Comparison of ENCODE assay signal across 8 cellular contexts in genomic region chr2:213152888-213153287, GRCh38. TPM values are rescaled to one million over a fixed set of nuclear protein-coding genes. Genes with fewer than 3 reads are reported as not detected.
A peak's percentile ranks its signal among the peaks of the same experiment; 100 is the strongest.
DNase-seq lines count a peak whose midpoint lies in the region; ATAC-seq, FAIRE-seq and TF ChIP-seq lines count a peak whose summit lies in the region.

No MANE protein-coding gene starts in this region.

- DNase-seq in activated T-cell treated with anti-CD3 and anti-CD28 coated beads, Interleukin-2, amount 50 U/mL, for 4 hours, result no peak
- DNase-seq in activated T-cell treated with anti-CD3 and anti-CD28 coated beads for 4 hours (no peak), GM12878 (ENCODE audit: low read depth, low spot score) (no peak), lower lobe of right lung (no peak), tibial artery (no peak), DMS79 (lab: John Stamatoyannopoulos, UW) (no peak), SHP77 (lab: John Stamatoyannopoulos, UW) (no peak)
- no peak for DNase-seq in activated CD4-positive, alpha-beta T cell treated with anti-CD3 and anti-CD28 coated beads, Interleukin-2, amount 50 U/mL, for 48 hours

- no peaks in the 10 kb centered on the region for H3K36me3 ChIP-seq in GM12878 (ENCODE audit: control insufficient read depth in 2 of 2, insufficient read depth in 2 of 2, low read length in 1 of 2)
- no peaks in the 10 kb centered on the region for H3K36me3 ChIP-seq in lower lobe of right lung
- H3K36me3 ChIP-seq in tibial artery, result no peaks in the 10 kb centered on the region

- TF ChIP-seq EP300 in GM12878 (IDR thresholded peaks at IDR 0.05; ENCODE audit: borderline replicate concordance in 1 of 2, control insufficient read depth in 1 of 2, low read depth in 2 of 2, low read length in 2 of 2), result no peak

- FAIRE-seq in GM12878 (lab: Jason Lieb, UNC), result no peak

- no peaks in the 10 kb centered on the region for H3K9me3 Mint-ChIP-seq in activated T-cell treated with anti-CD3 and anti-CD28 coated beads, Interleukin-2, amount 50 U/mL, for 4 hours

- POLR2A ChIA-PET in GM12878 (lab: Charles Lee), result interaction anchor here (1.0 to 13.2 kb wide), 7 partner anchors 8 to 375 kb away, joined by 3 to 232 read pairs (median 12); no protein-coding TSS in a partner anchor

- peak overlapping the region; percentile 89 for H3K9ac ChIP-seq in GM12878 (ENCODE audit: control insufficient read depth, insufficient read depth, low read length)

- no TSS peak for BruUV-seq in GM12878 (replicated peaks; lab: Mats Ljungman, UMichigan)

- SMC1A ChIA-PET in GM12878 (lab: Charles Lee; ENCODE audit: uncharacterized antibody, unreplicated experiment), result interaction anchor here (0.6 to 24.8 kb wide), 17 partner anchors 10 to 466 kb away, joined by 3 to 467 read pairs (median 9); no protein-coding TSS in a partner anchor

- intact Hi-C loops in GM12878 (cut with micrococcal nuclease; ENCODE audit: unreplicated experiment), result loop anchor here (1.0 to 10.0 kb wide), 6 partner anchors 80 to 1582 kb away; no protein-coding TSS in a partner anchor
- intact Hi-C loops in lower lobe of right lung (cut with DNase I), result loop anchor here (5.0 kb wide), 1 partner anchor 376 kb away; no protein-coding TSS in a partner anchor
- intact Hi-C loops in tibial artery (cut with DNase I; ENCODE audit: low total_unique reads), result no loop called here

- RAD21 ChIA-PET in GM12878 (lab: Charles Lee; ENCODE audit: unreplicated experiment), result interaction anchor here (0.8 to 27.1 kb wide), 14 partner anchors 11 to 466 kb away, joined by 3 to 540 read pairs (median 15); no protein-coding TSS in a partner anchor

- peaks cover 10% of the 10 kb centered on the region; the same call in 2 of the 3 replicates for H3K9me3 ChIP-seq in GM12878 (replicated peaks; ENCODE audit: control insufficient read depth, insufficient read depth, low read length)
- H3K9me3 ChIP-seq in lower lobe of right lung, result no peaks in the 10 kb centered on the region
- no peaks in the 10 kb centered on the region for H3K9me3 ChIP-seq in tibial artery

- H3K4me2 ChIP-seq in GM12878 (ENCODE audit: control insufficient read depth, insufficient read depth), result peak overlapping the region; percentile 89

- H4K20me1 ChIP-seq in GM12878 (ENCODE audit: control insufficient read depth, insufficient read depth), result no peaks in the 10 kb centered on the region

- ATAC-seq in activated T-cell treated with anti-CD3 and anti-CD28 coated beads, Interleukin-2, amount 50 U/mL, for 4 hours, result no peak
- ATAC-seq in GM12878 (no peak), lower lobe of right lung (no peak)

- peaks cover 43% of the 10 kb centered on the region for H3K27me3 Mint-ChIP-seq in activated T-cell treated with anti-CD3 and anti-CD28 coated beads, Interleukin-2, amount 50 U/mL, for 4 hours (ENCODE audit: low read depth)

- H3K4me3 ChIP-seq in GM12878, result peak overlapping the region; percentile 85
- peak overlapping the region; percentile 64 for H3K4me3 ChIP-seq in lower lobe of right lung
- H3K4me3 ChIP-seq in tibial artery, result peak overlapping the region; percentile 76 to 82

- TF ChIP-seq CTCF in GM12878 (IDR thresholded peaks at IDR 0.05 in 2 of 3, conservative IDR thresholded peaks at IDR 0.05 in 1 of 3; ENCODE audit: control insufficient read depth in 2 of 3, extremely low read depth in 1 of 3, insufficient read depth in 1 of 3, low read depth in 3 of 3, low read length in 3 of 3) (no peak), lower lobe of right lung (IDR thresholded peaks at IDR 0.05) (no peak), tibial artery (IDR thresholded peaks at IDR 0.05) (no peak)

- H3K4me1 ChIP-seq in GM12878 (ENCODE audit: control insufficient read depth, insufficient read depth, low read length) (peaks cover 17% of the 10 kb centered on the region), lower lobe of right lung (peaks cover 25% of the 10 kb centered on the region), tibial artery (peaks cover 0 to 26% (median 5%) of the 10 kb centered on the region in 4 donors)

- H3K27ac ChIP-seq in GM12878 (ENCODE audit: control insufficient read depth, insufficient read depth), result peak overlapping the region; percentile 91
- peak overlapping the region; percentile 89 for H3K27ac ChIP-seq in lower lobe of right lung
- peak overlapping the region; percentile 94 to 96 for H3K27ac ChIP-seq in tibial artery

- CTCF ChIA-PET in GM12878 (lab: Yijun Ruan, JAX), result interaction anchor here (0.6 to 10.6 kb wide), 13 partner anchors 12 to 461 kb away, joined by 3 to 105 read pairs (median 9); no protein-coding TSS in a partner anchor

- H2AFZ ChIP-seq in GM12878 (ENCODE audit: control insufficient read depth, low read depth, low read length), result no peak overlapping the region

- peaks cover 33% of the 10 kb centered on the region for H3K4me1 Mint-ChIP-seq in activated T-cell treated with anti-CD3 and anti-CD28 coated beads, Interleukin-2, amount 50 U/mL, for 4 hours (ENCODE audit: low read depth)

- TF ChIP-seq POLR2A in GM12878 (IDR thresholded peaks at IDR 0.05; ENCODE audit: low read depth, low read length), result no peak

- H3K79me2 ChIP-seq in GM12878 (ENCODE audit: control insufficient read depth, insufficient read depth, low read length), result peaks cover 64% of the 10 kb centered on the region

- 0% methylated on average over 6 of the region's 6 CpGs for WGBS in GM12878 (ENCODE audit: insufficient coverage, insufficient replicate concordance, low lambda C conversion rate, missing lambda C conversion rate)

- in situ Hi-C loops in GM12878 (cut with MboI), result loop anchor here (5.0 to 10.0 kb wide), 3 partner anchors 131 to 466 kb away; no protein-coding TSS in a partner anchor

- no peak for TF ChIP-seq RAD21 in GM12878 (IDR thresholded peaks at IDR 0.05; ENCODE audit: insufficient read depth, low read depth, low read length)

- H3K27me3 ChIP-seq in GM12878 (replicated peaks in 1 of 2; ENCODE audit: control insufficient read depth in 2 of 2, insufficient read depth in 2 of 2, low read length in 1 of 2) (no peaks in the 10 kb centered on the region), lower lobe of right lung (ENCODE audit: low read depth) (no peaks in the 10 kb centered on the region), tibial artery (no peaks in the 10 kb centered on the region)

- H3K36me3 Mint-ChIP-seq in activated T-cell treated with anti-CD3 and anti-CD28 coated beads, Interleukin-2, amount 50 U/mL, for 4 hours (ENCODE audit: insufficient read depth), result no peaks in the 10 kb centered on the region

- peak overlapping the region; percentile 85 for H3K4me3 Mint-ChIP-seq in activated T-cell treated with anti-CD3 and anti-CD28 coated beads, Interleukin-2, amount 50 U/mL, for 4 hours

TF ChIP-seq in GM12878, 131 proteins besides CTCF, POLR2A, EP300 and RAD21 (continues in another document):
- TF ChIP-seq TBL1XR1 (IDR thresholded peaks at IDR 0.05; ENCODE audit: low read depth, low read length) (no peak), SP1 (IDR thresholded peaks at IDR 0.05; ENCODE audit: low read depth, low read length) (no peak), ZZZ3 (IDR thresholded peaks at IDR 0.05; ENCODE audit: control insufficient read depth, insufficient read length, low read depth) (no peak)
- TF ChIP-seq, protein P1, sequence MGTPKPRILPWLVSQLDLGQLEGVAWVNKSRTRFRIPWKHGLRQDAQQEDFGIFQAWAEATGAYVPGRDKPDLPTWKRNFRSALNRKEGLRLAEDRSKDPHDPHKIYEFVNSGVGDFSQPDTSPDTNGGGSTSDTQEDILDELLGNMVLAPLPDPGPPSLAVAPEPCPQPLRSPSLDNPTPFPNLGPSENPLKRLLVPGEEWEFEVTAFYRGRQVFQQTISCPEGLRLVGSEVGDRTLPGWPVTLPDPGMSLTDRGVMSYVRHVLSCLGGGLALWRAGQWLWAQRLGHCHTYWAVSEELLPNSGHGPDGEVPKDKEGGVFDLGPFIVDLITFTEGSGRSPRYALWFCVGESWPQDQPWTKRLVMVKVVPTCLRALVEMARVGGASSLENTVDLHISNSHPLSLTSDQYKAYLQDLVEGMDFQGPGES (IDR thresholded peaks at IDR 0.05), result no peak

RNA-seq across cellular contexts. Expression of gene IKZF2, which starts 1.5 kb away (rescaled TPM):
- total RNA-seq in activated T-cell treated with anti-CD3 and anti-CD28 coated beads, Interleukin-2, amount 50 U/mL, for 4 hours, result 10 to 100 TPM in 2 of 3 donors, 1 to 10 TPM in 1; 8.0 to 11.2 (median 10.5) TPM
- total RNA-seq in GM12878 (2013; cell fraction: nucleolus; rRNA removed), result 1,202 and 1,210 TPM in 2 replicates
- total RNA-seq in GM12878 (2014; rRNA removed) (157 and 194 TPM in 2 replicates), GM12878 (2014; rRNA removed; fragmentation: Illumina TruSeq; extraction: Trizol) (171 and 187 TPM in 2 replicates), GM12878 (2021) (144 and 145 TPM in 2 replicates), lower lobe of right lung (16.5 TPM)
- polyA plus RNA-seq in GM12878 (2011; ENCODE audit: low read depth), result 30.5 TPM
- polyA plus RNA-seq in GM12878 (2011; rRNA removed) (266 and 327 TPM in 2 replicates), GM12878 (2014; fragmentation: Illumina TruSeq; extraction: Trizol) (113 and 137 TPM in 2 replicates), GM12878 (2014; fragmentation: Nextera tagmentation; extraction: Ambion mirVana) (10 to 100 TPM; 15.2 to 22.5 TPM), GM12878 (2014; rRNA removed) (57.9 and 61.3 TPM in 2 replicates), GM12878 (2016; fragmentation: Nextera tagmentation; extraction: Ambion mirVana) (10 to 100 TPM; 32.9 to 34.9 TPM)
- polyA plus RNA-seq in GM12878 (2011; cell fraction: cytosol; rRNA removed), result 162 and 164 TPM in 2 replicates
- 169 and 268 TPM in 2 replicates for polyA plus RNA-seq in GM12878 (2011; cell fraction: nucleus; rRNA removed)
- 37.3 and 65.8 TPM in 2 replicates for polyA plus RNA-seq in GM12878 (2012)
- 752 and 824 TPM in 2 replicates for polyA minus RNA-seq in GM12878 (2011; rRNA and poly(A)+ RNA removed)
- 283 and 316 TPM in 2 replicates for polyA minus RNA-seq in GM12878 (2011; cell fraction: cytosol; rRNA and poly(A)+ RNA removed)
- polyA minus RNA-seq in GM12878 (2011; cell fraction: nucleus; rRNA and poly(A)+ RNA removed), result 607 and 676 TPM in 2 replicates
